In the genomic region with DNA sequence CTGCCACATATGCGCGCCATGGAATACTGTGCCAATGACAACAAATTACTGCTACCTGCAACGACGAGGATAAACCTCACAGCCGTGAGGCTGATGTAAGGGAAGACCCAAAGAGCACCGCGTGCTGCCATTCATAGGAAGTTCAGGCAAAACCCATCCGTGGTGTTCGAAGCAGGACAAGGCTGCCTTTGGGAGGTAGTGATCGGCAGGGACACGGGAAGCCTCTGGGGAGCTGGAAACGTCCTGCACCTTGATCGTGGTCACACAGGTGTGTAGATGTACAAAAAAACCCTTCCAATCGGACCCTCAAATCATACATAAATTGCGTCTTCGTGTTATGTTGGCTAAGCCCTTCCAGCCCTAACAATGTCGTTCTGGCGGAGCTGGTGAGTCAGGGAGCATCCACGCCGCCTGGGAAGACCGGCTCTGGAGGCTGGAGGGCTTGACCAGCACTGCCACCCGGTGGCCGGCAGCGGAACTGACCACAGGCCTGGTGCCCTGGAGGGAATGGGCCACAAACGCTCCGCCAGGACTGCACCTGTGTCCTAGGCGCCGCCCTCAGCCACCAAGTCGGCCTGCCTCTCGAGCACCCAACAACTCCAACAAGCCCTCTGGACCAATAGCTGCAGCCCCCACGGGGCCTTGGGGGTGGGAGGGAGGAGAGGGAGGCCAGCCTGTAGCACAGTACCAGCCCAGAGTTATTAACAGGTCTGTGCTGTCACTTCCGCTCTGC, we compare ENCODE assay signal across 8 cellular contexts. TPM values are rescaled to one million over a fixed set of nuclear protein-coding genes. Genes with fewer than 3 reads are reported as not detected.
DNase-seq lines count a peak whose midpoint lies in the region; ATAC-seq and TF ChIP-seq lines count a peak whose summit lies in the region.

No MANE protein-coding gene starts in this region.

- no peaks in the 10 kb centered on the region for H3K27me3 ChIP-seq in Peyer's patch
- H3K27me3 ChIP-seq in gastroesophageal sphincter, result no peaks in the 10 kb centered on the region
- H3K27me3 ChIP-seq in neutrophil, result peaks cover 19% of the 10 kb centered on the region
- H3K27me3 ChIP-seq in transverse colon, result no peaks in the 10 kb centered on the region

- H3K4me3 ChIP-seq in Peyer's patch, result peak overlapping the region in 1 of 4 donors; percentile 24
- H3K4me3 ChIP-seq in gastroesophageal sphincter, result no peak overlapping the region
- no peak overlapping the region for H3K4me3 ChIP-seq in neutrophil (ENCODE audit: low read depth in 1 of 2, low read length in 1 of 2)
- no peak overlapping the region for H3K4me3 ChIP-seq in transverse colon

- TF ChIP-seq EP300 in gastroesophageal sphincter (IDR thresholded peaks at IDR 0.05) (no peak), transverse colon (IDR thresholded peaks at IDR 0.05; ENCODE audit: low read depth) (no peak)

- ATAC-seq in GM21367 (IDR thresholded peaks at IDR 0.05; ENCODE audit: unreplicated experiment) (peak; percentile 53), gastroesophageal sphincter (peak; percentile 90)

- H3K36me3 ChIP-seq in Peyer's patch (no peaks in the 10 kb centered on the region), gastroesophageal sphincter (no peaks in the 10 kb centered on the region), neutrophil (no peaks in the 10 kb centered on the region), transverse colon (no peaks in the 10 kb centered on the region)

- WGBS in gastroesophageal sphincter (ENCODE audit: low coverage in 1 of 2), 2 donors, result 34 to 35% methylated on average over 6 to 12 of the region's 32 CpGs
- 30 to 80% methylated on average over 5 to 32 of the region's 32 CpGs for WGBS in transverse colon (ENCODE audit: low coverage in 1 of 2), 2 donors

- TF ChIP-seq CTCF in Peyer's patch (IDR thresholded peaks at IDR 0.05) (peak; percentile 73 to 99 (median 96)), gastroesophageal sphincter (IDR thresholded peaks at IDR 0.05) (peak; percentile 96 to 99 (median 97)), neutrophil (IDR thresholded peaks at IDR 0.05) (peak; percentile 94), transverse colon (IDR thresholded peaks at IDR 0.05) (peak; percentile 97 to 99 (median 98))

- H3K27ac ChIP-seq in Peyer's patch, result peak overlapping the region in 1 of 4 donors; percentile 14
- no peak overlapping the region for H3K27ac ChIP-seq in gastroesophageal sphincter
- H3K27ac ChIP-seq in neutrophil, result no peak overlapping the region
- no peak overlapping the region for H3K27ac ChIP-seq in transverse colon

- peaks cover 0 to 16% (median 4%) of the 10 kb centered on the region in 4 donors for H3K4me1 ChIP-seq in Peyer's patch
- peaks cover 0 to 25% (median 5%) of the 10 kb centered on the region in 3 donors for H3K4me1 ChIP-seq in gastroesophageal sphincter
- peaks cover 5 to 16% of the 10 kb centered on the region in 2 experiments for H3K4me1 ChIP-seq in neutrophil (ENCODE audit: control insufficient read depth in 1 of 2, insufficient read depth in 1 of 2, low read depth in 1 of 2, low read length in 1 of 2)
- H3K4me1 ChIP-seq in transverse colon, result peaks cover 7 to 26% (median 13%) of the 10 kb centered on the region in 4 donors

- DNase-seq in Caki2 (ENCODE audit: low read depth), result peak; percentile 82
- DNase-seq in KG1 (lab: John Stamatoyannopoulos, UW), result peak; percentile 29
- peak; percentile 76 to 94 (median 92) for DNase-seq in Peyer's patch
- DNase-seq in activated gamma-delta T cell treated with anti-CD3 and anti-CD28 coated beads, Interleukin-2, amount 50 U/mL, for 16 hours (ENCODE audit: low read depth), result peak; percentile 31
- DNase-seq in transverse colon, result peak; percentile 93

- intact Hi-C loops in transverse colon (cut with DNase I; ENCODE audit: low total_unique reads), result loop anchor here (5.0 kb wide), 2 partner anchors 48 to 102 kb away; no protein-coding TSS in a partner anchor

- TF ChIP-seq POLR2A in Peyer's patch (IDR thresholded peaks at IDR 0.05) (no peak), gastroesophageal sphincter (IDR thresholded peaks at IDR 0.05) (no peak), transverse colon (IDR thresholded peaks at IDR 0.05) (no peak)

- no peaks in the 10 kb centered on the region for H3K9me3 ChIP-seq in Peyer's patch
- no peaks in the 10 kb centered on the region for H3K9me3 ChIP-seq in gastroesophageal sphincter
- H3K9me3 ChIP-seq in neutrophil, result no peaks in the 10 kb centered on the region
- H3K9me3 ChIP-seq in transverse colon, result no peaks in the 10 kb centered on the region

- in situ Hi-C loops in Caki2 (cut with HindIII; ENCODE audit: low pct_unique_long_range_greater_than_20kb, low sequenced_read_pairs), result no loop called here
- in situ Hi-C loops in transverse colon (cut with MboI; ENCODE audit: low pct_ligation_motif_present in 1 of 4, low pct_unique_long_range_greater_than_20kb in 1 of 4, low sequenced_read_pairs in 3 of 4), result loop anchor here in 2 of 4 donors (5.0 to 25.0 kb wide), 3 partner anchors 102 to 497 kb away; partner anchors contain the start of gene SNRNP200 (in 1 of the 2)

RNA-seq across cellular contexts. Expression of gene NEURL3, which starts 4.1 kb away (rescaled TPM):
- total RNA-seq in Caki2 (2014; rRNA removed; shearing (Covaris generic); ENCODE audit: low replicate concordance), result 11.4 and 29.6 TPM in 2 replicates
- 10 to 100 TPM in 2 of 4 donors, 1 to 10 TPM in 1, not detected in 1; 1.7 to 23.6 (median 20.2) TPM for total RNA-seq in Peyer's patch
- total RNA-seq in gastroesophageal sphincter, result not detected
- 1 to 10 TPM in 2 of 4 donors, under 1 TPM in 1, not detected in 1; 0.32 to 7.9 (median 7.0) TPM for total RNA-seq in transverse colon

RNA-seq across cellular contexts. Expression of gene ARID5A, which starts 27.3 kb away (rescaled TPM):
- 11.6 and 12.3 TPM in 2 replicates for total RNA-seq in Caki2 (2014; rRNA removed; shearing (Covaris generic); ENCODE audit: low replicate concordance)
- total RNA-seq in Peyer's patch (10 to 100 TPM in 3 of 4 donors, 1 to 10 TPM in 1; 3.9 to 44.6 (median 16.9) TPM), gastroesophageal sphincter (10 to 100 TPM; 40.0 to 98.5 (median 53.9) TPM), transverse colon (100 to 1,000 TPM in 1 of 4 donors, 10 to 100 TPM in 2, 1 to 10 TPM in 1; 9.8 to 113 (median 18.1) TPM)

Comparison
In these comparisons a context has a peak if more than half of its experiments do, and no peak if none do; other contexts are left out.
1. DNase-seq: peak in every context shown above with its lines; median percentile 93 in transverse colon; 92 in Peyer's patch; 82 in Caki2; 31 in activated gamma-delta T cell treated with anti-CD3 and anti-CD28 coated beads, Interleukin-2, amount 50 U/mL, for 16 hours; 29 in KG1.